1 cellular context compared by ENCODE assay signal in genomic region chr17:47225436-47225858, GRCh38.
TF ChIP-seq lines count a peak whose summit lies in the region.

No MANE protein-coding gene starts in this region.

TF ChIP-seq in WTC11, 78 proteins besides CTCF, POLR2A, EP300 and RAD21 (continued from another document):
- TF ChIP-seq HMGXB4 (CRISPR knock-in tag; IDR thresholded peaks at IDR 0.05) (no peak), E2F1 (CRISPR knock-in tag; IDR thresholded peaks at IDR 0.05) (no peak), PRRX2 (CRISPR knock-in tag; IDR thresholded peaks at IDR 0.05) (no peak)
